ENCODE assay signal across 13 cellular contexts in the genomic region with DNA sequence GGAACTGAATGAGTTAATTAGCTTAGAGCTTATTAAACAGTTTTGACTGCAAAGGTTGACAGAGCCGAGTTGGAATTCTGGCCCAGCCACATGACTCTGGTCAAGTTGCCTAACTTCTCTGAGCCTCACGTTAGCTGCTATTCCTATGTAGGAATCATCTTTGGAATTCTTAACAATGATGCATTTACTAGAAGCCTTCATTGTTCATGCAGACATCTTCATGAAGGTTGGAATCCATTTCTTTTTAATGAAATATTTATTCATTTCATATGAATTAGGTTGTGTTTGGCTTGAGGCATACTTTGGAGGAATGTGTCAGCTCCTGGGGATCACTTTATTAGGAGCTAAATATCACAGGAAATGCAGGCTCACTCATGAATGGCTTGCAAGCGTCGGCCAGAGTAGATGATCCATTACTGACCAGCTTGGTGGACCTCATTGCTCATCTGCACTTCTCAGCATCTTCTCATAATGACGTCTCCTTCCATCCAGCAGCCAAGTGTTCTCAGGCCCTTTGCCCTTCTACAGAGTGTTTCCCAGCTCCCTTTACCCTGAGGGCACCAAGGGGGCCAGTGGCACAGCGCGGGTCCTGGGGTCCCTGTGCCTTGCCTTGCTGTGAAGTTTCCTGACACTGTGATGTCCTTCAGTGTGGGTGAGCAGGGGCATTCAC.
"Had no signal": no experiment of that assay in that cellular context is flagged by ENCODE, and none has a peak within 500 bp of the region (broad histone marks: within the 10 kb centered on the region; RNA-seq: fewer than 3 reads in every experiment).

No MANE protein-coding gene starts in this region.

- H3K27ac Mint-ChIP-seq: activated naive CD4-positive, alpha-beta T cell treated with anti-CD3 and anti-CD28 coated beads for 36 hours; activated T-helper 17 cell treated with anti-CD3 and anti-CD28 coated beads, Interleukin-2, amount 50 U/mL, for 72 hours had no signal

- H3K9me3 Mint-ChIP-seq: activated naive CD4-positive, alpha-beta T cell treated with anti-CD3 and anti-CD28 coated beads for 36 hours; activated T-helper 17 cell treated with anti-CD3 and anti-CD28 coated beads, Interleukin-2, amount 50 U/mL, for 72 hours had no signal

- H3K4me1 ChIP-seq: colonic mucosa, gastroesophageal sphincter, left ventricle myocardium inferior, pancreas had no signal

- DNase-seq: activated CD4-positive, alpha-beta T cell treated with anti-CD3 and anti-CD28 coated beads for 4 hours; activated naive CD4-positive, alpha-beta T cell treated with anti-CD3 and anti-CD28 coated beads for 36 hours; caudate nucleus; colonic mucosa; effector CD4-positive, alpha-beta T cell; left ventricle myocardium inferior; mesendoderm; pancreas; T-helper 9 cell had no signal

- FAIRE-seq: endothelial cell of umbilical vein, keratinocyte, pancreas had no signal

- H3K27me3 ChIP-seq: colonic mucosa, gastroesophageal sphincter had no signal

- H3K4me3 ChIP-seq: colonic mucosa, gastroesophageal sphincter, left ventricle myocardium inferior, pancreas had no signal

- H3K4me1 Mint-ChIP-seq: activated T-helper 17 cell treated with anti-CD3 and anti-CD28 coated beads, Interleukin-2, amount 50 U/mL, for 72 hours had no signal

- H3K36me3 ChIP-seq: colonic mucosa, gastroesophageal sphincter, left ventricle myocardium inferior, pancreas had no signal

- H3K27ac ChIP-seq: colonic mucosa, gastroesophageal sphincter, left ventricle myocardium inferior, pancreas had no signal

- H3K9me3 ChIP-seq: colonic mucosa, gastroesophageal sphincter, left ventricle myocardium inferior, pancreas had no signal

- ATAC-seq: activated T-helper 17 cell treated with anti-CD3 and anti-CD28 coated beads, Interleukin-2, amount 50 U/mL, for 72 hours; gastroesophageal sphincter had no signal

- H3K4me3 Mint-ChIP-seq: activated naive CD4-positive, alpha-beta T cell treated with anti-CD3 and anti-CD28 coated beads for 36 hours; activated T-helper 17 cell treated with anti-CD3 and anti-CD28 coated beads, Interleukin-2, amount 50 U/mL, for 72 hours had no signal
